8 cellular contexts compared by ENCODE assay signal in the genomic region with DNA sequence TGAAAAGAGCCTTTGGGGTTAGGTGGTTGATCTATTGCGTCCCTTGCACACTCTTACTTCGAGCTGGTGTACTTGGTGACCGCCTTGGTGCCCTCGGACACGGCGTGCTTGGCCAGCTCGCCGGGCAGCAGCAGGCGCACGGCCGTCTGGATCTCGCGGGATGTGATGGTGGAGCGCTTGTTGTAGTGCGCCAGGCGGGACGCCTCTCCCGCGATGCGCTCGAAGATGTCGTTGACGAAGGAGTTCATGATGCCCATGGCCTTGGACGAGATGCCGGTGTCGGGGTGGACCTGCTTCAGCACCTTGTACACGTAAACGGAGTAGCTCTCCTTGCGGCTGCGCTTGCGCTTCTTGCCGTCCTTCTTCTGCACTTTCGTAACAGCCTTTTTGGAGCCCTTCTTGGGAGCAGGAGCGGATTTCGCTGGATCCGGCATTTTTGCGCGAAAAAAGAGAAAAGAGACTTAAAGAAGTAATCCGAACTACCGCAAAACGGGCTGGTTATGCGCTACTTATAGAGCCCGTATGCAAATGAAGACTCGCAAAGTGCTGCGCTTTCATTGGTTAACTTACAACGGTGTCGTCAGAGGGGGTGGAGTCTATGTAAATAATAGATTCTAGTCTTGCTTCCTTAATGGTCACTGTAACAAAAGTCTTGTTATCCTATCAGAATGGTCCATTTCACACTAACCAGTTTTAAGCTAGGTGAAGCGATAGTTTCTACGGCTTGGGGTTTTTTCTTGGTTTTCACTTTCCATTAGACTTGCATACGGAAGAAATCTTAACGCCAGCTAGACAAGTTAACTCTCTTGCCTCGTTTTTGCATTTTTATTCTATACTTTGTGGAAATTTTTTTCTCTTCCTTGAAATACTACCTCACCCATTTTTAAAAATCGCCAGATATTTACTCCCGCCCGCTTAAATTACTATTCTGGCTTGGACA. TPM values are rescaled to one million over a fixed set of nuclear protein-coding genes. Genes with fewer than 3 reads are reported as not detected.
DNase-seq lines count a peak whose midpoint lies in the region; TF ChIP-seq lines count a peak whose summit lies in the region.
"Not testable (repeated sequence)": the region's sequence is repeated elsewhere in the genome, so short reads cannot be mapped to it uniquely, and the experiment has no call there.

No MANE protein-coding gene starts in this region.

- H3K36me3 Mint-ChIP-seq in neural crest cell (ENCODE audit: low read depth); stimulated activated naive CD8-positive, alpha-beta T cell treated with anti-CD3 and anti-CD28 coated beads, Interleukin-15, Interleukin-2, amounts not matched to agents 100 ng/mL and 50 ng/mL, for 24 hours (ENCODE audit: low read depth): not testable (repeated sequence)

- H3K27me3 ChIP-seq in HAP-1 (ENCODE audit: low read depth); MG63: not testable (repeated sequence)

- peak; percentile 94 for DNase-seq in ELF-1 (ENCODE audit: low read depth, low spot score)
- peak; percentile 82 for DNase-seq in HAP-1 (ENCODE audit: low spot score in 2 of 2)
- peak; percentile 80 for DNase-seq in MG63
- DNase-seq in activated effector memory CD4-positive, alpha-beta T cell treated with Interleukin-2 at 50 U/mL for 16 hours: peak; percentile 64
- peak; percentile 94 for DNase-seq in fibroblast of villous mesenchyme (ENCODE audit: low read depth)
- peak; percentile 54 for DNase-seq in neural crest cell (ENCODE audit: low read depth, low spot score)

- H3K4me1 Mint-ChIP-seq in neural crest cell: peaks cover 12% of the 10 kb centered on the region
- peaks cover 15% of the 10 kb centered on the region for H3K4me1 Mint-ChIP-seq in stimulated activated naive CD8-positive, alpha-beta T cell treated with anti-CD3 and anti-CD28 coated beads, Interleukin-15, Interleukin-2, amounts not matched to agents 100 ng/mL and 50 ng/mL, for 24 hours (ENCODE audit: low read depth)

- not testable (repeated sequence) for H3K27me3 Mint-ChIP-seq in neural crest cell (ENCODE audit: low read depth); stimulated activated naive CD8-positive, alpha-beta T cell treated with anti-CD3 and anti-CD28 coated beads, Interleukin-15, Interleukin-2, amounts not matched to agents 100 ng/mL and 50 ng/mL, for 24 hours

- peak overlapping the region; percentile 97 for H3K27ac Mint-ChIP-seq in neural crest cell (ENCODE audit: unreplicated experiment)
- H3K27ac Mint-ChIP-seq in stimulated activated naive CD8-positive, alpha-beta T cell treated with anti-CD3 and anti-CD28 coated beads, Interleukin-15, Interleukin-2, amounts not matched to agents 100 ng/mL and 50 ng/mL, for 24 hours: peak overlapping the region; percentile 96

- H3K9me3 Mint-ChIP-seq in neural crest cell; stimulated activated naive CD8-positive, alpha-beta T cell treated with anti-CD3 and anti-CD28 coated beads, Interleukin-15, Interleukin-2, amounts not matched to agents 100 ng/mL and 50 ng/mL, for 24 hours: not testable (repeated sequence)

- H3K4me1 ChIP-seq in HAP-1: not testable (repeated sequence)

- not testable (repeated sequence) for H3K36me3 ChIP-seq in HAP-1 (replicated peaks); MG63

- H3K4me3 ChIP-seq in HAP-1: peak overlapping the region; percentile 58
- H3K4me3 ChIP-seq in MG63: peak overlapping the region; percentile 66
- H3K4me3 ChIP-seq in fibroblast of villous mesenchyme (ENCODE audit: low read depth, low read length): peak overlapping the region; percentile 60

- in situ Hi-C loops in HAP-1 (cut with MboI; ENCODE audit: low sequenced_read_pairs): not testable (repeated sequence)

- not testable (repeated sequence) for H3K9me3 ChIP-seq in HAP-1, MG63

- TF ChIP-seq CTCF in fibroblast of villous mesenchyme (IDR thresholded peaks at IDR 0.05; ENCODE audit: insufficient read depth, low read depth, low read length); neural crest cell (conservative IDR thresholded peaks at IDR 0.05): not testable (repeated sequence)

- peak overlapping the region; percentile 100 for H3K4me3 Mint-ChIP-seq in neural crest cell
- H3K4me3 Mint-ChIP-seq in stimulated activated naive CD8-positive, alpha-beta T cell treated with anti-CD3 and anti-CD28 coated beads, Interleukin-15, Interleukin-2, amounts not matched to agents 100 ng/mL and 50 ng/mL, for 24 hours: peak overlapping the region; percentile 88

- peak; percentile 72 for TF ChIP-seq POLR2A in Raji (IDR thresholded peaks at IDR 0.05; ENCODE audit: insufficient read depth, low read depth, low read length)

RNA-seq across cellular contexts. Expression of a gene that starts 29.7 kb away (rescaled TPM):
- total RNA-seq in MG63 (2014; rRNA removed; shearing (Covaris generic); ENCODE audit: low replicate concordance): not detected in 2 replicates
- total RNA-seq in fibroblast of villous mesenchyme (not detected in 2 replicates), neural crest cell (not detected in 2 replicates)

Comparison
In these comparisons a context has a peak if more than half of its experiments do, and no peak if none do; other contexts are left out.
1. Peak in every context shown above with its lines: DNase-seq and H3K4me3 ChIP-seq.